ENCODE assay signal across 16 cellular contexts in the genomic region with DNA sequence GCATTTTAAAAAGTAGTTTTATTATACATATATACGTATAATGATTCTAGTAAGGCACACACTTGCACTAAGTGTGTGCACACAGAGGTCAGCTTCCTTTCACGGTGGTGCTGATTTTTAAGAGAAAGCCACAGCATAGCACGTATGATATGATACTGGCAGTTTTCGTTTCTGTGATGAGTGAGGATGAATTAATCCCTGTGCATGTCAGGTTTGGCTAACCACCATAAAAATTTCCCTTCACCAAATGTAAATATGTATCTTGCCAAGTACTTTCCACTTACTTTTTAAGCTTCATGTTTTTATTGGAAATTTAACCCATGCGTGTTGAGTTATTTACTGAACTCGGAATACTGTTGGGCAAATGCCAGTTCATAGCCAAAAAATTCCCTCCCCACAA.
DNase-seq lines count a peak whose midpoint lies in the region; ATAC-seq and TF ChIP-seq lines count a peak whose summit lies in the region.
"Had no signal": no experiment of that assay in that cellular context is flagged by ENCODE, and none has a peak within 500 bp of the region (broad histone marks: within the 10 kb centered on the region; RNA-seq: fewer than 3 reads in every experiment).

No MANE protein-coding gene starts in this region.

- no peaks in the 10 kb centered on the region for H3K9me3 ChIP-seq in ascending aorta
- no peaks in the 10 kb centered on the region for H3K9me3 ChIP-seq in tibial artery
- H3K9me3 ChIP-seq: BE2C had no signal

- peaks cover 43% of the 10 kb centered on the region for H3K4me1 Mint-ChIP-seq in nephron

- H3K9me3 Mint-ChIP-seq in nephron, result no peaks in the 10 kb centered on the region

- TF ChIP-seq CTCF in ascending aorta (IDR thresholded peaks at IDR 0.05) (no peak), coronary artery (IDR thresholded peaks at IDR 0.05) (no peak), nephron (IDR thresholded peaks at IDR 0.05; ENCODE audit: unreplicated experiment in 3 of 3) (no peak), tibial artery (IDR thresholded peaks at IDR 0.05) (no peak)

- no peaks in the 10 kb centered on the region for H3K27me3 Mint-ChIP-seq in nephron (ENCODE audit: low read depth)

- H3K4me1 ChIP-seq in ascending aorta, result peaks cover 15 to 57% of the 10 kb centered on the region in 2 donors
- peaks cover 0 to 93% (median 48%) of the 10 kb centered on the region in 4 donors for H3K4me1 ChIP-seq in tibial artery

- DNase-seq in ascending aorta (ENCODE audit: low spot score in 2 of 2), result no peak
- DNase-seq in coronary artery (ENCODE audit: low spot score), result no peak
- DNase-seq in tibial artery, result no peak
- no peak for DNase-seq in activated gamma-delta T cell (lab: John Stamatoyannopoulos, UW)
- no peak for DNase-seq in hepatic stellate cell (ENCODE audit: low spot score)
- DNase-seq: BE2C; CD4-positive, alpha-beta memory T cell; DND-41; GF-D8; NCI-H1048; NCI-H1694; NCI-H345; NCI-H526 treated with DMSO at 0.1 percent for 48 hours had no signal

- H3K27ac ChIP-seq in ascending aorta, result peak overlapping the region; percentile 61 to 85
- H3K27ac ChIP-seq in coronary artery, result peak overlapping the region; percentile 38 to 77
- H3K27ac ChIP-seq in tibial artery, result peak overlapping the region; percentile 65 to 87

- H3K36me3 Mint-ChIP-seq in nephron (ENCODE audit: low read depth), result no peaks in the 10 kb centered on the region
- H3K36me3 Mint-ChIP-seq: CD4-positive, alpha-beta memory T cell had no signal

- intact Hi-C loops in ascending aorta (cut with DNase I) (no loop called here), tibial artery (cut with DNase I; ENCODE audit: low total_unique reads) (loop anchor here (5.0 kb wide), 1 partner anchor 231 kb away; no protein-coding TSS in a partner anchor)

- H3K27me3 ChIP-seq in ascending aorta (no peaks in the 10 kb centered on the region), tibial artery (no peaks in the 10 kb centered on the region)
- H3K27me3 ChIP-seq: BE2C had no signal

- peak overlapping the region in 1 of 2 donors; percentile 16 for H3K4me3 ChIP-seq in ascending aorta
- peak overlapping the region; percentile 4 for H3K4me3 ChIP-seq in coronary artery
- no peak overlapping the region for H3K4me3 ChIP-seq in tibial artery
- H3K4me3 ChIP-seq: K562 had no signal

- peak overlapping the region in 2 of 3 experiments; percentile 11 to 48 for H3K27ac Mint-ChIP-seq in nephron
- H3K27ac Mint-ChIP-seq: CD4-positive, alpha-beta memory T cell had no signal

- ATAC-seq in GM19395 (IDR thresholded peaks at IDR 0.05; ENCODE audit: unreplicated experiment), result no peak
- ATAC-seq: K562 had no signal

- no peaks in the 10 kb centered on the region for H3K36me3 ChIP-seq in ascending aorta
- H3K36me3 ChIP-seq in tibial artery, result peaks cover 0 to 3% (median 0%) of the 10 kb centered on the region in 3 donors

- no peak overlapping the region for H3K4me3 Mint-ChIP-seq in nephron
- H3K4me3 Mint-ChIP-seq: CD4-positive, alpha-beta memory T cell had no signal
